8 cellular contexts compared by ENCODE assay signal in the genomic region with DNA sequence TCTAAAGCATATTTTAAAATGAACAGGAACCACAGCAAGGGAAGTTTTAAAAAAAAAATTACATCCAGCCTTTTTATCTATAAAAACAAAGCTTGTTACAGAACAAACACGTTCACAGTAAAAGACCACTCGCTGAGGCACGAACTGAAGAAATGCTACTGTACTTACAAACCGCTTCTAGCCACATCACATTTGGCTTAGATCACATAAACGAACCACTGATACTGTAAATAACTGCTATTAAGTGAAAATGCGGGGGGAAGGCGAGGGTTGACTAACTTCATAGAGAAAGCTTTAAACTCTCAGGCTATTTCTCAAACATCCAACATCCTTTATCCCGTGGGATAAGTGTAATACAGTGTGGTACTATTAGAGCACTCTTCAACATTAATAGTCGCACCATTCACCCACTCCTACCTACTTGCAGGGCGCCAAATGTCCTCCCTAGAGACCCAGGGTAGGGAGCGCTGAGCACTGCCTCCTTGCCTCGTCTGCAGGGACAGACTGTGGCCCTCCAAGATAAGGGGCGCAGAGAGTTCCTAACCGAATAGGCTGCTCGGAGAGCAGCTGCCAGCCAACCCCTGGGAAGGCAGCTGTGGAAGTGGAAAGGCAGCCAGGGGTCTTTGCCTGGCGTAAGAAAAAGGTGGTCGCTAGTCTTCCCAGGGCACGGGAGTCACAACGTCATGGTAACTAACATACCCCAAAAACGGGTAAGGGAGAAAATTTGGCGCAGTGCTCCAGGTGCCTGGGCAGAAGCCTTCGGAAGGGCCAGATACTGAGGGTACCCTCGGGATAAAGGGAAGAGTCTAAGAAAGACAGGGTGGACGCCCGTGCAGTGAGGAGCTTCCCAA. TPM values are rescaled to one million over a fixed set of nuclear protein-coding genes. Genes with fewer than 3 reads are reported as not detected.
DNase-seq lines count a peak whose midpoint lies in the region; ATAC-seq, FAIRE-seq and TF ChIP-seq lines count a peak whose summit lies in the region.

No MANE protein-coding gene starts in this region.

- H3K4me1 ChIP-seq in KMS-11 (ENCODE audit: low read depth, poor library complexity, severe bottlenecking) (peaks cover 44% of the 10 kb centered on the region), H1 (replicated peaks in 1 of 4; ENCODE audit: control insufficient read depth in 3 of 4, insufficient read depth in 4 of 4, low read length in 3 of 4) (no peaks in the 10 kb centered on the region; a peak in 5 of 7 replicates), mononuclear cell (ENCODE audit: insufficient read depth, low read length) (peaks cover 28% of the 10 kb centered on the region), thyroid gland (peaks cover 0 to 8% of the 10 kb centered on the region in 2 donors)

- peak overlapping the region; percentile 57 for H3K27ac Mint-ChIP-seq in activated B cell treated with CpG ODN at 0.5 μM for 24 hours

- H2AK5ac ChIP-seq in H1 (ENCODE audit: low read depth, low read length): no peak overlapping the region

- H3K56ac ChIP-seq in H1 (replicated peaks; ENCODE audit: insufficient read length, low read depth, low read length): no peak overlapping the region

- no peak overlapping the region for H3K4ac ChIP-seq in H1 (replicated peaks; ENCODE audit: insufficient read length, low read depth, low read length)

- peak overlapping the region; percentile 31; the same call in 1 of the 2 replicates for H4K8ac ChIP-seq in H1 (ENCODE audit: extremely low read depth, insufficient read depth, low read length)

- WGBS in H1 (ENCODE audit: extremely low coverage in 1 of 2, insufficient coverage in 1 of 2, insufficient read length in 1 of 2, insufficient replicate concordance in 2 of 2, low coverage in 1 of 2, low lambda C conversion rate in 2 of 2, missing lambda C conversion rate in 1 of 2), 2 experiments: 34% methylated on average over 25 of the region's 25 CpGs; no CpG with 5 or more reads in 1 of the 2 experiments
- 2% methylated on average over 23 to 25 of the region's 25 CpGs for WGBS in thyroid gland, 2 donors

- H3K27ac ChIP-seq in KMS-11 (no peak overlapping the region), H1 (ENCODE audit: low read depth, low read length) (no peak overlapping the region), thyroid gland (peak overlapping the region in 2 of 3 donors; percentile 37 to 75)

- intact Hi-C loops in activated B cell treated with CpG ODN at 0.5 μM for 24 hours (cut with micrococcal nuclease): loop anchor here (1.0 to 5.0 kb wide), 10 partner anchors 8 to 1929 kb away; a partner anchor contains a TSS
- intact Hi-C loops in thyroid gland (cut with DNase I): no loop called here

- H3K36me3 Mint-ChIP-seq in activated B cell treated with CpG ODN at 0.5 μM for 24 hours (ENCODE audit: low read depth): peaks cover 6% of the 10 kb centered on the region

- no peak overlapping the region for H4K5ac ChIP-seq in H1 (ENCODE audit: insufficient read length, low read depth, low read length)

- H3K23ac ChIP-seq in H1 (ENCODE audit: insufficient read length): no peak overlapping the region

- H2BK120ac ChIP-seq in H1 (replicated peaks; ENCODE audit: low read depth, low read length): no peak overlapping the region

- TF ChIP-seq CTCF in KMS-11 (conservative IDR thresholded peaks at IDR 0.05; ENCODE audit: low read depth, low read length) (no peak), activated B cell treated with CpG ODN at 0.5 μM for 24 hours (IDR thresholded peaks at IDR 0.05) (no peak), H1 (IDR thresholded peaks at IDR 0.05; ENCODE audit: control extremely low read depth in 1 of 3, insufficient read depth in 1 of 3, low read depth in 1 of 3, low read length in 3 of 3) (no peak), thyroid gland (IDR thresholded peaks at IDR 0.05) (no peak)

- H3K4me2 ChIP-seq in KMS-11: peak overlapping the region; percentile 39
- peak overlapping the region; percentile 88 to 99 for H3K4me2 ChIP-seq in H1 (ENCODE audit: insufficient read depth in 1 of 2, low read depth in 2 of 2, low read length in 2 of 2)

- H3K9ac ChIP-seq in KMS-11 (peak overlapping the region; percentile 71), H1 (replicated peaks in 1 of 4; ENCODE audit: extremely low read depth in 1 of 4, low read depth in 3 of 4, low read length in 3 of 4) (no peak overlapping the region)

- H4K20me1 ChIP-seq in KMS-11 (ENCODE audit: insufficient read depth) (no peaks in the 10 kb centered on the region), H1 (replicated peaks in 1 of 2; ENCODE audit: control insufficient read depth in 1 of 2, insufficient read depth in 2 of 2, low read length in 2 of 2) (no peaks in the 10 kb centered on the region)

- peaks cover 11% of the 10 kb centered on the region; the same call in 1 of the 2 replicates for H3K23me2 ChIP-seq in H1 (ENCODE audit: low read depth, low read length)

- H3K9me3 Mint-ChIP-seq in activated B cell treated with CpG ODN at 0.5 μM for 24 hours: no peaks in the 10 kb centered on the region

- DNase-seq in Daoy (ENCODE audit: low read depth) (peak; percentile 31), activated B cell treated with CpG ODN at 0.5 μM for 24 hours (peak; percentile 30), H1 (ENCODE audit: low read depth in 1 of 2, low spot score in 2 of 2) (no peak), thyroid gland (peak; percentile 23 to 29), COR-L47 (lab: John Stamatoyannopoulos, UW) (no peak)

- H3K4me3 ChIP-seq in KMS-11 (IDR thresholded peaks at IDR 0.05; ENCODE audit: insufficient read depth, low read depth, low read length): peak overlapping the region; percentile 46
- H3K4me3 ChIP-seq in H1 (ENCODE audit: extremely low read depth in 1 of 4, insufficient read depth in 2 of 4, low read depth in 3 of 4, low read length in 4 of 4): peak overlapping the region; percentile 31 to 66 (median 57)
- H3K4me3 ChIP-seq in mononuclear cell (ENCODE audit: low read length): peak overlapping the region; percentile 74
- peak overlapping the region; percentile 45 to 90 (median 82) for H3K4me3 ChIP-seq in thyroid gland (replicated peaks in 1 of 3)

- CTCF ChIA-PET in activated B cell treated with CpG ODN at 0.5 μM for 24 hours (lab: Charles Lee) (interaction anchor here (1.1 to 5.3 kb wide), 4 partner anchors 16 to 200 kb away, joined by 3 to 27 read pairs (median 3); no protein-coding TSS in a partner anchor), H1 (lab: Charles Lee; ENCODE audit: partially characterized antibody) (interaction anchor here (0.6 to 2.4 kb wide), 5 partner anchors 10 to 638 kb away, joined by 3 to 8 read pairs (median 3); no protein-coding TSS in a partner anchor)

- no peak for TF ChIP-seq EP300 in H1 (IDR thresholded peaks at IDR 0.05; ENCODE audit: borderline replicate concordance in 1 of 2, low read depth in 2 of 2, low read length in 2 of 2)

- TF ChIP-seq RAD21 in H1 (IDR thresholded peaks at IDR 0.05 in 1 of 2, conservative IDR thresholded peaks at IDR 0.05 in 1 of 2; ENCODE audit: low read depth in 2 of 2, low read length in 2 of 2): no peak

- peak; percentile 29 for ATAC-seq in GM21529 (IDR thresholded peaks at IDR 0.05; ENCODE audit: unreplicated experiment)
- no peak for ATAC-seq in activated B cell treated with CpG ODN at 0.5 μM for 24 hours (ENCODE audit: low read depth)

- H3K36me3 ChIP-seq in KMS-11 (ENCODE audit: insufficient read depth): no peaks in the 10 kb centered on the region
- H3K36me3 ChIP-seq in H1 (ENCODE audit: control insufficient read depth in 2 of 4, insufficient read depth in 4 of 4, low read length in 3 of 4): no peaks in the 10 kb centered on the region
- no peaks in the 10 kb centered on the region for H3K36me3 ChIP-seq in thyroid gland

- no peak for TF ChIP-seq POLR2A in H1 (IDR thresholded peaks at IDR 0.05; ENCODE audit: control extremely low read depth in 1 of 2, low read depth in 2 of 2, low read length in 2 of 2)
- no peak for TF ChIP-seq POLR2A in thyroid gland (IDR thresholded peaks at IDR 0.05)

- no peaks in the 10 kb centered on the region for H3K27me3 Mint-ChIP-seq in activated B cell treated with CpG ODN at 0.5 μM for 24 hours

- no peak for FAIRE-seq in H1 (lab: Jason Lieb, UNC)

- H3K9me3 ChIP-seq in H1 (ENCODE audit: insufficient read depth in 2 of 2, low read depth in 1 of 2, low read length in 1 of 2) (no peaks in the 10 kb centered on the region), mononuclear cell (ENCODE audit: low read depth, low read length) (no peaks in the 10 kb centered on the region), thyroid gland (no peaks in the 10 kb centered on the region)

- H3K14ac ChIP-seq in H1 (ENCODE audit: insufficient read length): no peak overlapping the region

- H3K27me3 ChIP-seq in KMS-11 (ENCODE audit: insufficient read depth, low read depth): no peaks in the 10 kb centered on the region
- H3K27me3 ChIP-seq in H1 (replicated peaks in 1 of 4; ENCODE audit: control insufficient read depth in 3 of 4, extremely low read depth in 1 of 4, insufficient read depth in 3 of 4, low read length in 3 of 4): peaks cover 0 to 18% (median 9%) of the 10 kb centered on the region in 4 experiments; a peak in 6 of 7 replicates
- H3K27me3 ChIP-seq in mononuclear cell (ENCODE audit: insufficient read depth, low read length): no peaks in the 10 kb centered on the region
- no peaks in the 10 kb centered on the region for H3K27me3 ChIP-seq in thyroid gland

- H3K4me1 Mint-ChIP-seq in activated B cell treated with CpG ODN at 0.5 μM for 24 hours: peaks cover 32% of the 10 kb centered on the region

- H2AFZ ChIP-seq in KMS-11 (ENCODE audit: low read depth) (peak overlapping the region; percentile 90), H1 (ENCODE audit: low read length) (peak overlapping the region; percentile 78)

- no peak overlapping the region for H2BK15ac ChIP-seq in H1 (ENCODE audit: low read length)

- no peak overlapping the region for H2BK12ac ChIP-seq in H1 (ENCODE audit: low read depth, low read length)

- no peak overlapping the region for H4K91ac ChIP-seq in H1 (replicated peaks; ENCODE audit: insufficient read length, low read length)

- POLR2A ChIA-PET in activated B cell treated with CpG ODN at 0.5 μM for 24 hours (lab: Charles Lee): interaction anchor here (0.8 to 2.2 kb wide), 7 partner anchors 10 to 148 kb away, joined by 3 to 12 read pairs (median 4); a partner anchor contains a TSS
- POLR2A ChIA-PET in H1 (lab: Charles Lee; ENCODE audit: partially characterized antibody): interaction anchor here (0.6 to 2.0 kb wide), 3 partner anchors 10 to 978 kb away, joined by 3 to 6 read pairs (median 3); no protein-coding TSS in a partner anchor

- no peak overlapping the region for H3K18ac ChIP-seq in H1 (ENCODE audit: extremely low read depth, low read length)

- H3K79me2 ChIP-seq in KMS-11 (ENCODE audit: insufficient read depth, low read depth) (no peaks in the 10 kb centered on the region), H1 (ENCODE audit: control insufficient read depth in 1 of 2, insufficient read depth in 2 of 2, low read length in 2 of 2) (no peaks in the 10 kb centered on the region)

- H2BK20ac ChIP-seq in H1 (ENCODE audit: low read length): no peak overlapping the region

- H2BK5ac ChIP-seq in H1 (ENCODE audit: low read depth, low read length): no peak overlapping the region

- H3K79me1 ChIP-seq in H1 (ENCODE audit: low read depth, low read length): no peaks in the 10 kb centered on the region

- H3K4me3 Mint-ChIP-seq in activated B cell treated with CpG ODN at 0.5 μM for 24 hours: peak overlapping the region; percentile 96

RNA-seq across cellular contexts. Expression of a gene that starts 0.8 kb away (rescaled TPM):
- 0.46 and 0.68 TPM in 2 replicates for total RNA-seq in Daoy (2014; rRNA removed; shearing (Covaris generic))
- total RNA-seq in activated B cell treated with CpG ODN at 0.5 μM for 24 hours (2.8 TPM in 2 replicates), mononuclear cell (12.9 TPM), thyroid gland (10 to 100 TPM in 2 of 4 donors, 1 to 10 TPM in 2; 7.1 to 10.9 (median 10.2) TPM)
- total RNA-seq in H1 (2021; fragmentation: NEBNext Ultra II Directional; extraction: Animal tissue kit (Norgen Biotek cat#: 25700)): 1.1 and 2.1 TPM in 2 replicates
- 0.19 and 0.26 TPM in 2 replicates for polyA plus RNA-seq in H1 (2011; rRNA removed)
- 0.43 TPM for polyA plus RNA-seq in H1 (2011; cell fraction: cytosol; rRNA removed)
- polyA plus RNA-seq in H1 (2011; cell fraction: nucleus; rRNA removed): 1.1 TPM
- polyA plus RNA-seq in H1 (2012, experiment 1 of 2): 0.37 to 0.74 TPM (median 0.60 TPM) in 4 replicates
- polyA plus RNA-seq in H1 (2012, experiment 2 of 2): 0.07 TPM
- 0.83 TPM for polyA plus RNA-seq in H1 (2013, experiment 1 of 2)
- 0.99 TPM for polyA plus RNA-seq in H1 (2013, experiment 2 of 2)
- polyA minus RNA-seq in H1 (2011; rRNA and poly(A)+ RNA removed): 3.7 and 5.3 TPM in 2 replicates
- polyA minus RNA-seq in H1 (2011; cell fraction: cytosol; rRNA and poly(A)+ RNA removed): 0.66 TPM
- 3.2 TPM for polyA minus RNA-seq in H1 (2011; cell fraction: nucleus; rRNA and poly(A)+ RNA removed)

Comparison
In these comparisons a context has a peak if more than half of its experiments do, and no peak if none do; other contexts are left out.
1. DNase-seq: peak in Daoy (single experiment), activated B cell treated with CpG ODN at 0.5 μM for 24 hours (single experiment) and thyroid gland (2 of 2); none in H1 (0 of 2) and COR-L47 (single experiment).
2. H3K27ac ChIP-seq: peak in thyroid gland (2 of 3); none in KMS-11 (single experiment) and H1 (single experiment).
3. Peak in every context shown above with its lines, with median percentiles within 50 percentile points of each other: H3K4me3 ChIP-seq.